Comparison of ENCODE assay signal across 18 cellular contexts in genomic region chr1:45337630-45338320, GRCh38. TPM values are rescaled to one million over a fixed set of nuclear protein-coding genes. Genes with fewer than 3 reads are reported as not detected.
DNase-seq lines count a peak whose midpoint lies in the region; ATAC-seq, FAIRE-seq and TF ChIP-seq lines count a peak whose summit lies in the region.
"Had no signal": no experiment of that assay in that cellular context is flagged by ENCODE, and none has a peak within 500 bp of the region (broad histone marks: within the 10 kb centered on the region; RNA-seq: fewer than 3 reads in every experiment).

No MANE protein-coding gene starts in this region.

- H3K27ac Mint-ChIP-seq in activated CD4-positive, alpha-beta T cell treated with anti-CD3 and anti-CD28 coated beads, Interleukin-2, amount 10 ng/mL, durations not matched to agents 7 days and 5 days: peak overlapping the region; percentile 66
- H3K27ac Mint-ChIP-seq in progenitor cell of endocrine pancreas (peak overlapping the region; percentile 93), HFFc6 (no peak overlapping the region)
- no peak overlapping the region for H3K27ac Mint-ChIP-seq in stimulated activated naive B cell treated with anti-CD40 and anti-IgM and Interleukin-4, amounts not matched to agents 10 μg/mL and 1 μg/mL and 100 μg/mL, for 72 hours

- CTCF ChIA-PET in activated CD4-positive, alpha-beta T cell treated with anti-CD3 and anti-CD28 coated beads, Interleukin-2, amount 10 ng/mL, durations not matched to agents 7 days and 5 days (lab: Charles Lee): interaction anchor here (0.6 kb wide), 1 partner anchor 173 kb away, joined by 4 read pairs; no protein-coding TSS in a partner anchor
- CTCF ChIA-PET in K562 (lab: Yijun Ruan, JAX; ENCODE audit: low intra/inter-chr PET ratio): no interaction called here

- H3K9me3 Mint-ChIP-seq in activated CD4-positive, alpha-beta T cell treated with anti-CD3 and anti-CD28 coated beads, Interleukin-2, amount 10 ng/mL, durations not matched to agents 7 days and 5 days: peaks cover 8% of the 10 kb centered on the region
- H3K9me3 Mint-ChIP-seq in progenitor cell of endocrine pancreas (ENCODE audit: low read depth): no peaks in the 10 kb centered on the region
- no peaks in the 10 kb centered on the region for H3K9me3 Mint-ChIP-seq in HFFc6
- no peaks in the 10 kb centered on the region for H3K9me3 Mint-ChIP-seq in stimulated activated naive B cell treated with anti-CD40 and anti-IgM and Interleukin-4, amounts not matched to agents 10 μg/mL and 1 μg/mL and 100 μg/mL, for 72 hours

- BruUV-seq in K562 (replicated peaks; lab: Mats Ljungman, UMichigan): no TSS peak

- H3K9me1 ChIP-seq in K562 (ENCODE audit: control insufficient read depth, insufficient read depth, low read length): peaks cover 5% of the 10 kb centered on the region

- H2AFZ ChIP-seq in Loucy (ENCODE audit: low read length): no peak overlapping the region
- H2AFZ ChIP-seq in K562 (ENCODE audit: low read depth, low read length): no peak overlapping the region

- TF ChIP-seq RAD21 in K562 (CRISPR knock-in tag; conservative IDR thresholded peaks at IDR 0.05 in 1 of 2, IDR thresholded peaks at IDR 0.05 in 1 of 2): no peak

- TF ChIP-seq CTCF in Loucy (conservative IDR thresholded peaks at IDR 0.05; ENCODE audit: low read length) (no peak), K562 (IDR thresholded peaks at IDR 0.05 in 2 of 3, conservative IDR thresholded peaks at IDR 0.05 in 1 of 3; ENCODE audit: insufficient read depth in 2 of 3, low read depth in 1 of 3, low read length in 3 of 3) (no peak), progenitor cell of endocrine pancreas (IDR thresholded peaks at IDR 0.05; ENCODE audit: unreplicated experiment) (no peak), HFFc6 (IDR thresholded peaks at IDR 0.05) (no peak)

- TF ChIP-seq EP300 in K562 (IDR thresholded peaks at IDR 0.05; ENCODE audit: low read length): no peak

- H3K4me3 ChIP-seq in Loucy (ENCODE audit: low read length, poor library complexity, severe bottlenecking) (peak overlapping the region; percentile 96), K562 (no peak overlapping the region)
- H3K4me3 ChIP-seq: A549, adrenal gland, esophagus muscularis mucosa, lower lobe of right lung had no signal

- H3K27me3 ChIP-seq in Loucy (ENCODE audit: insufficient read depth, low read length, poor library complexity, severe bottlenecking): no peaks in the 10 kb centered on the region
- H3K27me3 ChIP-seq in K562 (ENCODE audit: control insufficient read depth in 2 of 2, insufficient read depth in 2 of 2, low read length in 2 of 2): no peaks in the 10 kb centered on the region
- H3K27me3 ChIP-seq: adrenal gland, esophagus muscularis mucosa had no signal

- H3K9ac ChIP-seq in Loucy (ENCODE audit: low read depth, low read length, poor library complexity, severe bottlenecking): no peak overlapping the region
- no peak overlapping the region for H3K9ac ChIP-seq in K562 (ENCODE audit: insufficient read depth in 1 of 2, low read depth in 2 of 2, low read length in 2 of 2)

- H3F3A ChIP-seq in Loucy (ENCODE audit: low read depth): no peaks in the 10 kb centered on the region

- H3K4me3 Mint-ChIP-seq in activated CD4-positive, alpha-beta T cell treated with anti-CD3 and anti-CD28 coated beads, Interleukin-2, amount 10 ng/mL, durations not matched to agents 7 days and 5 days: peak overlapping the region; percentile 97
- H3K4me3 Mint-ChIP-seq in progenitor cell of endocrine pancreas (ENCODE audit: low read depth) (peak overlapping the region; percentile 47), HFFc6 (no peak overlapping the region)
- peak overlapping the region in 1 of 2 donors; percentile 97 for H3K4me3 Mint-ChIP-seq in stimulated activated naive B cell treated with anti-CD40 and anti-IgM and Interleukin-4, amounts not matched to agents 10 μg/mL and 1 μg/mL and 100 μg/mL, for 72 hours

- POLR2A ChIA-PET in activated CD4-positive, alpha-beta T cell treated with anti-CD3 and anti-CD28 coated beads, Interleukin-2, amount 10 ng/mL, durations not matched to agents 7 days and 5 days (lab: Charles Lee): no interaction called here
- POLR2A ChIA-PET in K562 (lab: Yijun Ruan, JAX): interaction anchor here (0.6 to 1.5 kb wide), 2 partner anchors 34 to 184 kb away, joined by 3 to 6 read pairs; partner anchors contain the start of gene PRDX1

- no peaks in the 10 kb centered on the region for H3K27me3 Mint-ChIP-seq in activated CD4-positive, alpha-beta T cell treated with anti-CD3 and anti-CD28 coated beads, Interleukin-2, amount 10 ng/mL, durations not matched to agents 7 days and 5 days
- H3K27me3 Mint-ChIP-seq in progenitor cell of endocrine pancreas: no peaks in the 10 kb centered on the region
- no peaks in the 10 kb centered on the region for H3K27me3 Mint-ChIP-seq in HFFc6 (ENCODE audit: insufficient read depth)
- no peaks in the 10 kb centered on the region for H3K27me3 Mint-ChIP-seq in stimulated activated naive B cell treated with anti-CD40 and anti-IgM and Interleukin-4, amounts not matched to agents 10 μg/mL and 1 μg/mL and 100 μg/mL, for 72 hours

- H3K36me3 ChIP-seq in Loucy (ENCODE audit: insufficient read depth, low read length) (peaks cover 11% of the 10 kb centered on the region; the same call in 1 of the 2 replicates), K562 (ENCODE audit: control insufficient read depth, insufficient read depth, low read length) (peaks cover 37% of the 10 kb centered on the region)

- in situ Hi-C loops in K562 (cut with MboI): no loop called here

- peak overlapping the region; percentile 85 for H3K4me2 ChIP-seq in Loucy (ENCODE audit: low read depth, low read length, poor library complexity, severe bottlenecking)
- no peak overlapping the region for H3K4me2 ChIP-seq in K562 (ENCODE audit: insufficient read depth, low read length)

- DNase-seq in activated CD4-positive, alpha-beta T cell treated with anti-CD3 and anti-CD28 coated beads, Interleukin-2, amount 10 ng/mL, durations not matched to agents 7 days and 5 days: no peak
- DNase-seq in activated CD4-positive, alpha-beta T cell treated with anti-CD3 and anti-CD28 coated beads, Interleukin-2, amount 50 U/mL, for 1 hour: no peak
- DNase-seq in K562 (ENCODE audit: extremely low read depth in 1 of 4, low spot score in 3 of 4) (no peak), progenitor cell of endocrine pancreas (ENCODE audit: low spot score, unreplicated experiment) (no peak), HFFc6 (no peak)
- DNase-seq in stimulated activated naive B cell treated with anti-CD40 and anti-IgM and Interleukin-4, amounts not matched to agents 10 μg/mL and 1 μg/mL and 100 μg/mL, for 72 hours: no peak
- DNase-seq: activated CD4-positive, alpha-beta T cell treated with anti-CD3 and anti-CD28 coated beads, Interleukin-2, amount 50 U/mL, for 48 hours; adrenal gland; KG1; lower lobe of right lung; NCI-H1436 treated with DMSO at 0.1 percent for 48 hours; NCI-H446 treated with DMSO at 0.1 percent for 48 hours; occipital lobe had no signal

- H4K20me1 ChIP-seq in Loucy (ENCODE audit: insufficient read depth, low read length, poor library complexity, severe bottlenecking): peaks cover 21% of the 10 kb centered on the region
- peaks cover 5% of the 10 kb centered on the region; the same call in 1 of the 2 replicates for H4K20me1 ChIP-seq in K562 (replicated peaks; ENCODE audit: control insufficient read depth, insufficient read depth, low read length)

- peaks cover 50% of the 10 kb centered on the region for H3K36me3 Mint-ChIP-seq in activated CD4-positive, alpha-beta T cell treated with anti-CD3 and anti-CD28 coated beads, Interleukin-2, amount 10 ng/mL, durations not matched to agents 7 days and 5 days (ENCODE audit: low read depth)
- H3K36me3 Mint-ChIP-seq in progenitor cell of endocrine pancreas (ENCODE audit: insufficient read depth) (peaks cover 5% of the 10 kb centered on the region), HFFc6 (ENCODE audit: low read depth) (peaks cover 10% of the 10 kb centered on the region; the same call in 1 of the 2 replicates)
- peaks cover 19 to 50% of the 10 kb centered on the region in 2 donors for H3K36me3 Mint-ChIP-seq in stimulated activated naive B cell treated with anti-CD40 and anti-IgM and Interleukin-4, amounts not matched to agents 10 μg/mL and 1 μg/mL and 100 μg/mL, for 72 hours

- H3K4me1 Mint-ChIP-seq in activated CD4-positive, alpha-beta T cell treated with anti-CD3 and anti-CD28 coated beads, Interleukin-2, amount 10 ng/mL, durations not matched to agents 7 days and 5 days: peaks cover 68% of the 10 kb centered on the region
- H3K4me1 Mint-ChIP-seq in progenitor cell of endocrine pancreas (ENCODE audit: low read depth) (peaks cover 40% of the 10 kb centered on the region), HFFc6 (ENCODE audit: low read depth) (peaks cover 50% of the 10 kb centered on the region)
- peaks cover 23 to 27% of the 10 kb centered on the region in 2 donors for H3K4me1 Mint-ChIP-seq in stimulated activated naive B cell treated with anti-CD40 and anti-IgM and Interleukin-4, amounts not matched to agents 10 μg/mL and 1 μg/mL and 100 μg/mL, for 72 hours

- ATAC-seq in K562 (no peak), HG03139 (IDR thresholded peaks at IDR 0.05; ENCODE audit: unreplicated experiment) (no peak)
- ATAC-seq in stimulated activated naive B cell treated with anti-CD40 and anti-IgM and Interleukin-4, amounts not matched to agents 10 μg/mL and 1 μg/mL and 100 μg/mL, for 72 hours (replicated peaks): no peak
- ATAC-seq: A549, lower lobe of right lung, Panc1 had no signal

- peaks cover 64% of the 10 kb centered on the region for H3K4me1 ChIP-seq in Loucy (ENCODE audit: insufficient read depth, low read length, poor library complexity, severe bottlenecking)
- peaks cover 6 to 18% of the 10 kb centered on the region in 2 experiments; a peak in 4 of 5 replicates for H3K4me1 ChIP-seq in K562 (replicated peaks in 1 of 2; ENCODE audit: control insufficient read depth in 2 of 2, insufficient read depth in 2 of 2, low read length in 2 of 2)

- WGBS in K562 (ENCODE audit: insufficient coverage, low coverage, missing lambda C conversion rate): 91% methylated on average over 3 of the region's 3 CpGs

- H3K79me2 ChIP-seq in Loucy (ENCODE audit: insufficient read depth, low read length) (peaks cover 56% of the 10 kb centered on the region), K562 (ENCODE audit: control insufficient read depth, insufficient read depth, low read length) (peaks cover 47% of the 10 kb centered on the region)

- TF ChIP-seq POLR2A in K562 (conservative IDR thresholded peaks at IDR 0.05): no peak

- FAIRE-seq in K562 (lab: Jason Lieb, UNC): no peak
- FAIRE-seq: A549 had no signal

- no peaks in the 10 kb centered on the region for H3K9me2 ChIP-seq in Loucy (replicated peaks; ENCODE audit: low read depth, low read length)

- H3K27ac ChIP-seq in K562 (ENCODE audit: extremely low read depth, low read depth, low read length): no peak overlapping the region
- H3K27ac ChIP-seq: adrenal gland, esophagus muscularis mucosa, lower lobe of right lung had no signal

- intact Hi-C loops in K562 (cut with micrococcal nuclease): no loop called here

- H3K9me3 ChIP-seq in Loucy (ENCODE audit: insufficient read depth, low read depth, low read length) (no peaks in the 10 kb centered on the region), K562 (replicated peaks; ENCODE audit: control insufficient read depth, insufficient read depth, low read depth, low read length) (peaks cover 9% of the 10 kb centered on the region)
- H3K9me3 ChIP-seq: A549, adrenal gland, esophagus muscularis mucosa, lower lobe of right lung had no signal

RNA-seq across cellular contexts. Expression of gene TOE1, which starts 2.2 kb away (rescaled TPM):
- 10 to 100 TPM; 22.6 to 34.4 TPM for total RNA-seq in activated CD4-positive, alpha-beta T cell treated with anti-CD3 and anti-CD28 coated beads, Interleukin-2, amount 10 ng/mL, durations not matched to agents 7 days and 5 days
- 34.1 and 86.1 TPM in 2 replicates for total RNA-seq in K562 (2011; cell fraction: chromatin; rRNA removed; ENCODE audit: low replicate concordance)
- 66.0 and 68.2 TPM in 2 replicates for total RNA-seq in K562 (2011; cell fraction: nucleolus; rRNA removed)
- 40.8 and 44.2 TPM in 2 replicates for total RNA-seq in K562 (2011; cell fraction: nucleoplasm; rRNA removed)
- 36.7 and 46.9 TPM in 2 replicates for total RNA-seq in K562 (2014; rRNA removed)
- total RNA-seq in K562 (2014; rRNA removed; fragmentation: Illumina TruSeq; extraction: Trizol): 25.0 and 32.1 TPM in 2 replicates
- total RNA-seq in K562 (2015; rRNA removed; fragmentation: Illumina TruSeq; extraction: Trizol): 46.5 and 46.9 TPM in 2 replicates
- 32.5 and 33.9 TPM in 2 replicates for total RNA-seq in K562 (2021)
- 30.4 and 36.0 TPM in 2 replicates for polyA plus RNA-seq in K562 (2011; rRNA removed)
- 33.1 and 54.6 TPM in 2 replicates for polyA plus RNA-seq in K562 (2011; cell fraction: cytosol; rRNA removed)
- 75.7 and 103 TPM in 2 replicates for polyA plus RNA-seq in K562 (2011; cell fraction: nucleus; rRNA removed)
- 25.2 and 34.6 TPM in 2 replicates for polyA plus RNA-seq in K562 (2012)
- polyA plus RNA-seq in K562 (2014; fragmentation: Illumina TruSeq; extraction: Trizol): 40.1 and 47.2 TPM in 2 replicates
- 10 to 100 TPM; 59.8 to 85.7 TPM for polyA plus RNA-seq in K562 (2014; fragmentation: Nextera tagmentation; extraction: Ambion mirVana)
- polyA plus RNA-seq in K562 (2014; rRNA removed): 38.0 and 44.8 TPM in 2 replicates
- 38.1 and 72.9 TPM in 2 replicates for polyA minus RNA-seq in K562 (2011; rRNA and poly(A)+ RNA removed)
- 21.1 and 35.7 TPM in 2 replicates for polyA minus RNA-seq in K562 (2011; cell fraction: cytosol; rRNA and poly(A)+ RNA removed)
- polyA minus RNA-seq in K562 (2011; cell fraction: nucleus; rRNA and poly(A)+ RNA removed): 39.9 and 47.7 TPM in 2 replicates
- 11.7 and 12.3 TPM in 2 replicates for total RNA-seq in progenitor cell of endocrine pancreas
- total RNA-seq in HFFc6 (2021; fragmentation: NEBNext Ultra II Directional; extraction: Animal tissue kit (Norgen Biotek cat#: 25700)): 10 to 100 TPM in 3 of 6 experiments, 1 to 10 TPM in 3; 9.5 to 11.7 (median 10.1) TPM

RNA-seq across cellular contexts. Expression of gene MUTYH, which starts 2.5 kb away (rescaled TPM):
- total RNA-seq in activated CD4-positive, alpha-beta T cell treated with anti-CD3 and anti-CD28 coated beads, Interleukin-2, amount 10 ng/mL, durations not matched to agents 7 days and 5 days: 10 to 100 TPM; 51.7 to 55.1 TPM
- 71.8 and 131 TPM in 2 replicates for total RNA-seq in K562 (2011; cell fraction: chromatin; rRNA removed; ENCODE audit: low replicate concordance)
- 89.7 and 95.8 TPM in 2 replicates for total RNA-seq in K562 (2011; cell fraction: nucleolus; rRNA removed)
- 74.4 and 78.0 TPM in 2 replicates for total RNA-seq in K562 (2011; cell fraction: nucleoplasm; rRNA removed)
- total RNA-seq in K562 (2014; rRNA removed) (32.1 and 36.8 TPM in 2 replicates), K562 (2014; rRNA removed; fragmentation: Illumina TruSeq; extraction: Trizol) (13.0 and 16.5 TPM in 2 replicates), K562 (2015; rRNA removed; fragmentation: Illumina TruSeq; extraction: Trizol) (26.8 and 29.0 TPM in 2 replicates), K562 (2021) (36.1 and 37.8 TPM in 2 replicates), progenitor cell of endocrine pancreas (52.3 and 59.3 TPM in 2 replicates)
- polyA plus RNA-seq in K562 (2011; rRNA removed) (23.6 and 39.9 TPM in 2 replicates), K562 (2014; fragmentation: Illumina TruSeq; extraction: Trizol) (32.7 and 35.6 TPM in 2 replicates), K562 (2014; fragmentation: Nextera tagmentation; extraction: Ambion mirVana) (1 to 10 TPM; 3.4 to 6.2 TPM), K562 (2014; rRNA removed) (46.2 and 53.5 TPM in 2 replicates)
- polyA plus RNA-seq in K562 (2011; cell fraction: cytosol; rRNA removed): 31.3 and 41.8 TPM in 2 replicates
- polyA plus RNA-seq in K562 (2011; cell fraction: nucleus; rRNA removed): 190 and 211 TPM in 2 replicates
- 30.0 and 54.0 TPM in 2 replicates for polyA plus RNA-seq in K562 (2012)
- 18.2 and 19.1 TPM in 2 replicates for polyA minus RNA-seq in K562 (2011; rRNA and poly(A)+ RNA removed)
- polyA minus RNA-seq in K562 (2011; cell fraction: cytosol; rRNA and poly(A)+ RNA removed): 9.2 and 10.9 TPM in 2 replicates
- 20.3 and 32.9 TPM in 2 replicates for polyA minus RNA-seq in K562 (2011; cell fraction: nucleus; rRNA and poly(A)+ RNA removed)
- total RNA-seq in HFFc6 (2021; fragmentation: NEBNext Ultra II Directional; extraction: Animal tissue kit (Norgen Biotek cat#: 25700)): 10 to 100 TPM in 3 of 6 experiments, 1 to 10 TPM in 3; 8.7 to 12.9 (median 10.5) TPM

RNA-seq across cellular contexts. Expression of gene HPDL, which starts 11.1 kb away (rescaled TPM):
- total RNA-seq in activated CD4-positive, alpha-beta T cell treated with anti-CD3 and anti-CD28 coated beads, Interleukin-2, amount 10 ng/mL, durations not matched to agents 7 days and 5 days: 1 to 10 TPM; 6.2 to 6.5 TPM
- not detected in 2 replicates for total RNA-seq in K562 (2011; cell fraction: chromatin; rRNA removed; ENCODE audit: low replicate concordance)
- not detected in 2 replicates for total RNA-seq in K562 (2011; cell fraction: nucleolus; rRNA removed)
- total RNA-seq in K562 (2011; cell fraction: nucleoplasm; rRNA removed): not detected in 2 replicates
- total RNA-seq in K562 (2014; rRNA removed): not detected in 2 replicates
- total RNA-seq in K562 (2014; rRNA removed; fragmentation: Illumina TruSeq; extraction: Trizol): not detected in 2 replicates
- not detected in 2 replicates for total RNA-seq in K562 (2015; rRNA removed; fragmentation: Illumina TruSeq; extraction: Trizol)
- not detected in 2 replicates for total RNA-seq in K562 (2021)
- not detected in 2 replicates for polyA plus RNA-seq in K562 (2011; rRNA removed)
- not detected in 2 replicates for polyA plus RNA-seq in K562 (2011; cell fraction: cytosol; rRNA removed)
- not detected in 2 replicates for polyA plus RNA-seq in K562 (2011; cell fraction: nucleus; rRNA removed)
- 0.04 and 0.28 TPM in 2 replicates for polyA plus RNA-seq in K562 (2012)
- polyA plus RNA-seq in K562 (2014; fragmentation: Illumina TruSeq; extraction: Trizol): not detected in 2 replicates
- not detected for polyA plus RNA-seq in K562 (2014; fragmentation: Nextera tagmentation; extraction: Ambion mirVana)
- polyA plus RNA-seq in K562 (2014; rRNA removed): not detected in 2 replicates
- polyA minus RNA-seq in K562 (2011; rRNA and poly(A)+ RNA removed): not detected in 2 replicates
- polyA minus RNA-seq in K562 (2011; cell fraction: cytosol; rRNA and poly(A)+ RNA removed): not detected in 2 replicates
- not detected in 2 replicates for polyA minus RNA-seq in K562 (2011; cell fraction: nucleus; rRNA and poly(A)+ RNA removed)
- 2.4 and 3.6 TPM in 2 replicates for total RNA-seq in progenitor cell of endocrine pancreas
- under 1 TPM; 0.36 to 0.80 (median 0.58) TPM for total RNA-seq in HFFc6 (2021; fragmentation: NEBNext Ultra II Directional; extraction: Animal tissue kit (Norgen Biotek cat#: 25700))
- total RNA-seq: lower lobe of right lung had no signal

Comparison
In these comparisons a context has a peak if more than half of its experiments do, and no peak if none do; other contexts are left out.
1. H3K27ac Mint-ChIP-seq: peak in activated CD4-positive, alpha-beta T cell treated with anti-CD3 and anti-CD28 coated beads, Interleukin-2, amount 10 ng/mL, durations not matched to agents 7 days and 5 days (single experiment) and progenitor cell of endocrine pancreas (single experiment); none in HFFc6 (single experiment) and stimulated activated naive B cell treated with anti-CD40 and anti-IgM and Interleukin-4, amounts not matched to agents 10 μg/mL and 1 μg/mL and 100 μg/mL, for 72 hours (single experiment).